Comparison of ENCODE assay signal across 10 cellular contexts in the genomic region with DNA sequence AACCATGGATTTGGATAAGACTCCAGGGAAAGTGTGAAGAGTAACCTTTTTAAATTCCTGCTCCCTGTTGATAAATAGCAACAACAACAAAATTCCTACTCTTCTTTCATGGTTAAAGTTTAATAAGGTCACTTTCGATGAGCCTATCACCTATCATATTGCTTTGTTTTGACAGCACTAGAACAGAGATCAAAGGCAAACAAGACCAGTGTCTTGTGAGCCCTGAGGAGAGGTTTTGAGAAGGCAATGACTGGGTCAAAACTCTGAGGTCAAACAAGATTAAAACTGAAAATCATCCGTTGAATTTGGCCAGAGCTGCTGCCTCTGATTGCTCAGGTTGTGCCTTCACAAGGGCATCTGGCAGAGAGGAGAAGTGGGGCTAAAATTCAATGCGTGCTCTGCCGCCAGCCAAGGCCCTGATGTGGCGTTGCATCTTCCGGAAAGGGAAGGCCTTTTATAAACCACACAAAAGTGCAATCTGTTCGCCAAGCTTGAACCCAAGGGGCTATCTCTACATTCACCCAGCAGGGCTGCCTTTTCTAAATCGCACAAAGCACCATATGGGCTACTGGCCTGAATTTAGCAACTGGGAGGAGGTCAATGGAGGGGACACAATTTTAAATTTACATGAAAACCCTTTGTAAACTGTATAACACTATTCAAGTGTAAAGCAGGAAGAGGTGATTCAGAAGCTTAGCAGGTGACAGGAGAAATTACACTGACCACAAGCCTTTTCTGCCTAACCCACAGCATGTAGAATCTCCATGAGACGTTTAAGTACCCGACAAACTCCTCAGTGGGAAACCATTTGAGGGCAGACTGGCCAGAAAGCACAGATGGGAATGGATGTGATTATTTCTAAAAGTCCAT.
DNase-seq lines count a peak whose midpoint lies in the region; ATAC-seq, FAIRE-seq and TF ChIP-seq lines count a peak whose summit lies in the region.
"Had no signal": no experiment of that assay in that cellular context is flagged by ENCODE, and none has a peak within 500 bp of the region (broad histone marks: within the 10 kb centered on the region; RNA-seq: fewer than 3 reads in every experiment).

No MANE protein-coding gene starts in this region.

- no peaks in the 10 kb centered on the region for H3K36me3 ChIP-seq in astrocyte (ENCODE audit: insufficient read depth, low read length)
- H3K36me3 ChIP-seq in smooth muscle cell (ENCODE audit: low read depth): no peaks in the 10 kb centered on the region
- H3K36me3 ChIP-seq in uterus: no peaks in the 10 kb centered on the region

- H3K4me3 ChIP-seq in astrocyte (ENCODE audit: insufficient read depth, low read depth, low read length) (no peak overlapping the region), smooth muscle cell (no peak overlapping the region), uterus (no peak overlapping the region)

- TF ChIP-seq CTCF in astrocyte (IDR thresholded peaks at IDR 0.05; ENCODE audit: insufficient read depth, low read depth, low read length): no peak
- TF ChIP-seq CTCF in smooth muscle cell (IDR thresholded peaks at IDR 0.05; ENCODE audit: borderline replicate concordance, insufficient read depth, poor library complexity, severe bottlenecking): no peak
- TF ChIP-seq CTCF in uterus (IDR thresholded peaks at IDR 0.05): no peak

- no peaks in the 10 kb centered on the region for H3K79me2 ChIP-seq in astrocyte (ENCODE audit: insufficient read depth, low read length)
- H3K79me2 ChIP-seq in smooth muscle cell (ENCODE audit: low read depth): no peaks in the 10 kb centered on the region

- H3K9ac ChIP-seq in astrocyte (ENCODE audit: low read length): no peak overlapping the region
- H3K9ac ChIP-seq in smooth muscle cell (ENCODE audit: low read depth): no peak overlapping the region
- H3K9ac ChIP-seq: SK-N-SH had no signal

- no peaks in the 10 kb centered on the region for H4K20me1 ChIP-seq in astrocyte (ENCODE audit: insufficient read depth, low read length)
- H4K20me1 ChIP-seq in smooth muscle cell (ENCODE audit: low read depth): no peaks in the 10 kb centered on the region

- FAIRE-seq in astrocyte (lab: Jason Lieb, UNC): no peak

- H3K4me1 Mint-ChIP-seq in astrocyte (ENCODE audit: low read depth, unreplicated experiment): peaks cover 18% of the 10 kb centered on the region

- peak; percentile 70 for ATAC-seq in GM19463 (IDR thresholded peaks at IDR 0.05; ENCODE audit: unreplicated experiment)
- peak; percentile 60 for ATAC-seq in HG03342 (IDR thresholded peaks at IDR 0.05; ENCODE audit: unreplicated experiment)
- no peak for ATAC-seq in HG03045 (IDR thresholded peaks at IDR 0.05; ENCODE audit: unreplicated experiment)

- no peak for TF ChIP-seq POLR2A in uterus (IDR thresholded peaks at IDR 0.05)

- H3K27me3 Mint-ChIP-seq in astrocyte (ENCODE audit: low read depth, unreplicated experiment): peaks cover 19% of the 10 kb centered on the region

- DNase-seq in DMS 273 treated with DMSO at 0.1 percent for 48 hours (lab: John Stamatoyannopoulos, UW): peak; percentile 69
- DNase-seq in astrocyte (ENCODE audit: low read depth): peak; percentile 70
- DNase-seq in GM19238 (ENCODE audit: insufficient read length, low spot score): no peak
- DNase-seq in smooth muscle cell (lab: John Stamatoyannopoulos, UW; ENCODE audit: unreplicated experiment): no peak
- no peak for DNase-seq in uterus
- DNase-seq: AML-193, SK-N-SH had no signal

- WGBS in smooth muscle cell (ENCODE audit: low lambda C conversion rate): 86% methylated on average over 10 of the region's 10 CpGs

- H3K36me3 Mint-ChIP-seq in astrocyte (ENCODE audit: low read depth, unreplicated experiment): no peaks in the 10 kb centered on the region

- no peak overlapping the region for H2AFZ ChIP-seq in astrocyte (ENCODE audit: low read depth, low read length)
- no peak overlapping the region for H2AFZ ChIP-seq in smooth muscle cell (ENCODE audit: low read depth)

- H3K4me3 Mint-ChIP-seq in astrocyte (ENCODE audit: unreplicated experiment): no peak overlapping the region

- H3K9me3 Mint-ChIP-seq in astrocyte (ENCODE audit: unreplicated experiment): peaks cover 5% of the 10 kb centered on the region

- H3K4me1 ChIP-seq in astrocyte (ENCODE audit: insufficient read depth, low read length) (peaks cover 8% of the 10 kb centered on the region), smooth muscle cell (ENCODE audit: low read depth) (no peaks in the 10 kb centered on the region), uterus (no peaks in the 10 kb centered on the region)

- H3K27me3 ChIP-seq in astrocyte (ENCODE audit: insufficient read depth, low read length): no peaks in the 10 kb centered on the region
- H3K27me3 ChIP-seq in smooth muscle cell (ENCODE audit: low read depth): peaks cover 23% of the 10 kb centered on the region
- H3K27me3 ChIP-seq in uterus: no peaks in the 10 kb centered on the region

- no peaks in the 10 kb centered on the region for H3K9me3 ChIP-seq in astrocyte (ENCODE audit: insufficient read depth, low read depth, low read length)
- H3K9me3 ChIP-seq in smooth muscle cell (replicated peaks; ENCODE audit: low read depth): no peaks in the 10 kb centered on the region
- no peaks in the 10 kb centered on the region for H3K9me3 ChIP-seq in uterus
- H3K9me3 ChIP-seq: SK-N-SH had no signal

- H3K27ac Mint-ChIP-seq in astrocyte (ENCODE audit: unreplicated experiment): no peak overlapping the region

- H3K27ac ChIP-seq in astrocyte (ENCODE audit: low read depth, low read length): no peak overlapping the region
- H3K27ac ChIP-seq in smooth muscle cell (ENCODE audit: low read depth): no peak overlapping the region
- no peak overlapping the region for H3K27ac ChIP-seq in uterus

- no peaks in the 10 kb centered on the region for H3F3A ChIP-seq in smooth muscle cell (ENCODE audit: low read depth)

- H3K4me2 ChIP-seq in astrocyte (ENCODE audit: low read length) (peak overlapping the region; percentile 7), smooth muscle cell (no peak overlapping the region)
- H3K4me2 ChIP-seq: SK-N-SH had no signal

- intact Hi-C loops in uterus (cut with DNase I; ENCODE audit: low total_unique reads): no loop called here

Comparison
In these comparisons a context has a peak if more than half of its experiments do, and no peak if none do; other contexts are left out.
1. DNase-seq: peak in DMS 273 treated with DMSO at 0.1 percent for 48 hours (single experiment) and astrocyte (single experiment); none in GM19238 (single experiment), smooth muscle cell (single experiment) and uterus (0 of 2).